8 cellular contexts compared by ENCODE assay signal in genomic region chr2:157876771-157877108, GRCh38. TPM values are rescaled to one million over a fixed set of nuclear protein-coding genes. Genes with fewer than 3 reads are reported as not detected.
DNase-seq lines count a peak whose midpoint lies in the region; ATAC-seq and TF ChIP-seq lines count a peak whose summit lies in the region.

No MANE protein-coding gene starts in this region.

- H3K9me3 Mint-ChIP-seq in brain (peaks cover 0 to 3% (median 0%) of the 10 kb centered on the region in 5 experiments), mesothelial cell of epicardium (no peaks in the 10 kb centered on the region)

- H3K36me3 Mint-ChIP-seq in brain (no peaks in the 10 kb centered on the region), mesothelial cell of epicardium (no peaks in the 10 kb centered on the region)

- no peaks in the 10 kb centered on the region for H3K36me3 ChIP-seq in ACC112 (ENCODE audit: insufficient read depth, low read length)

- H3K27ac Mint-ChIP-seq in brain (peak overlapping the region; percentile 4 to 90 (median 80)), mesothelial cell of epicardium (peak overlapping the region; percentile 16)

- peak overlapping the region; percentile 93 for H3K4me3 ChIP-seq in ACC112 (ENCODE audit: low read depth, low read length)

- H3K4me3 Mint-ChIP-seq in brain (peak overlapping the region; percentile 84 to 92 (median 88)), mesothelial cell of epicardium (peak overlapping the region; percentile 62)

- DNase-seq in mesothelial cell of epicardium (ENCODE audit: low spot score in 2 of 2, unreplicated experiment in 2 of 2) (no peak), mucosa of gallbladder (ENCODE audit: low spot score) (no peak), globus pallidus (ENCODE audit: low spot score) (no peak)

- peaks cover 19% of the 10 kb centered on the region for H3K4me1 ChIP-seq in ACC112 (ENCODE audit: control insufficient read depth, insufficient read depth, low read length, unreplicated experiment)

- TF ChIP-seq CTCF in brain (conservative IDR thresholded peaks at IDR 0.05) (no peak), mesothelial cell of epicardium (IDR thresholded peaks at IDR 0.05; ENCODE audit: unreplicated experiment) (no peak)

- H3K27ac ChIP-seq in ACC112 (ENCODE audit: low read depth, low read length) = no peak overlapping the region

- H3K79me2 ChIP-seq in ACC112 (ENCODE audit: control insufficient read depth, insufficient read depth, low read length, unreplicated experiment) = peaks cover 30% of the 10 kb centered on the region

- H3K27me3 Mint-ChIP-seq in brain (peaks cover 6% of the 10 kb centered on the region), mesothelial cell of epicardium (ENCODE audit: low read depth) (no peaks in the 10 kb centered on the region)

- H3K4me1 Mint-ChIP-seq in brain (peaks cover 58% of the 10 kb centered on the region), mesothelial cell of epicardium (peaks cover 27% of the 10 kb centered on the region)

- H2AFZ ChIP-seq in ACC112 (ENCODE audit: low read length, unreplicated experiment) = peak overlapping the region; percentile 92

- ATAC-seq in HG02943 (IDR thresholded peaks at IDR 0.05; ENCODE audit: low read depth, unreplicated experiment) (peak; percentile 34), GM21717 (IDR thresholded peaks at IDR 0.05; ENCODE audit: unreplicated experiment) (no peak), GM21515 (IDR thresholded peaks at IDR 0.05; ENCODE audit: unreplicated experiment) (no peak)

- no peaks in the 10 kb centered on the region for H3K27me3 ChIP-seq in ACC112 (ENCODE audit: insufficient read depth, low read length)

RNA-seq across cellular contexts. Expression of gene ACVR1, which starts 0.6 kb away (rescaled TPM):
- 14.2 TPM for polyA plus RNA-seq in brain (ENCODE audit: insufficient read depth, low read depth, low replicate concordance)
- total RNA-seq in mesothelial cell of epicardium = 24.7 to 27.5 TPM (median 27.0 TPM) in 3 replicates
- 47.6 TPM for total RNA-seq in mucosa of gallbladder
